8 cellular contexts compared by ENCODE assay signal in genomic region chr6:99484527-99485394, GRCh38. TPM values are rescaled to one million over a fixed set of nuclear protein-coding genes. Genes with fewer than 3 reads are reported as not detected.
A peak's percentile ranks its signal among the peaks of the same experiment; 100 is the strongest.
DNase-seq lines count a peak whose midpoint lies in the region; ATAC-seq and TF ChIP-seq lines count a peak whose summit lies in the region.
"Not testable (repeated sequence)": the region's sequence is repeated elsewhere in the genome, so short reads cannot be mapped to it uniquely, and the experiment has no call there.

No MANE protein-coding gene starts in this region.

- H3K27me3 ChIP-seq in spleen (replicated peaks in 1 of 7) = not testable (repeated sequence)

- not testable (repeated sequence) for TF ChIP-seq POLR2A in spleen (IDR thresholded peaks at IDR 0.05)

- H3K4me1 ChIP-seq in spleen = peaks cover 0 to 28% (median 8%) of the 10 kb centered on the region in 6 donors

- peak; percentile 65 for DNase-seq in NAMALWA (ENCODE audit: low spot score)
- DNase-seq in spleen = not testable (repeated sequence)

- H3K4me3 ChIP-seq in spleen = not testable (repeated sequence)

- H3K36me3 ChIP-seq in spleen = peaks cover 0 to 52% (median 4%) of the 10 kb centered on the region in 6 donors

- not testable (repeated sequence) for TF ChIP-seq CTCF in spleen (IDR thresholded peaks at IDR 0.05 in 8 of 11, conservative IDR thresholded peaks at IDR 0.05 in 3 of 11)

- ATAC-seq in GM18502 (IDR thresholded peaks at IDR 0.05; ENCODE audit: poor library complexity, unreplicated experiment) (peak; percentile 84), GM19035 (IDR thresholded peaks at IDR 0.05; ENCODE audit: unreplicated experiment) (peak; percentile 77), GM21381 (IDR thresholded peaks at IDR 0.05; ENCODE audit: unreplicated experiment) (peak; percentile 80), HG02623 (IDR thresholded peaks at IDR 0.05; ENCODE audit: unreplicated experiment) (peak; percentile 86), HG03045 (IDR thresholded peaks at IDR 0.05; ENCODE audit: unreplicated experiment) (peak; percentile 81), HG03439 (IDR thresholded peaks at IDR 0.05; ENCODE audit: unreplicated experiment) (peak; percentile 81)

- peak overlapping the region in 7 of 8 donors; percentile 14 to 67 (median 56) for H3K27ac ChIP-seq in spleen

- WGBS in spleen, 5 donors = 59 to 75% (median 67%) methylated on average over 11 of the region's 11 CpGs

- H3K9me3 ChIP-seq in spleen = not testable (repeated sequence)

- intact Hi-C loops in spleen (cut with DNase I; ENCODE audit: low total_unique reads) = not testable (repeated sequence)

RNA-seq across cellular contexts. Expression of gene USP45, which starts 30.5 kb away (rescaled TPM):
- total RNA-seq in spleen = 10 to 100 TPM; 14.6 to 42.2 (median 18.3) TPM
- 1 to 10 TPM; 3.6 to 4.9 (median 3.7) TPM for polyA plus RNA-seq in spleen

RNA-seq across cellular contexts. Expression of gene PNISR, which starts 59.7 kb away (rescaled TPM):
- total RNA-seq in spleen = 100 to 1,000 TPM; 143 to 338 (median 181) TPM
- 10 to 100 TPM; 44.0 to 52.9 (median 45.7) TPM for polyA plus RNA-seq in spleen
